Comparison of ENCODE assay signal across 8 cellular contexts in the genomic region with DNA sequence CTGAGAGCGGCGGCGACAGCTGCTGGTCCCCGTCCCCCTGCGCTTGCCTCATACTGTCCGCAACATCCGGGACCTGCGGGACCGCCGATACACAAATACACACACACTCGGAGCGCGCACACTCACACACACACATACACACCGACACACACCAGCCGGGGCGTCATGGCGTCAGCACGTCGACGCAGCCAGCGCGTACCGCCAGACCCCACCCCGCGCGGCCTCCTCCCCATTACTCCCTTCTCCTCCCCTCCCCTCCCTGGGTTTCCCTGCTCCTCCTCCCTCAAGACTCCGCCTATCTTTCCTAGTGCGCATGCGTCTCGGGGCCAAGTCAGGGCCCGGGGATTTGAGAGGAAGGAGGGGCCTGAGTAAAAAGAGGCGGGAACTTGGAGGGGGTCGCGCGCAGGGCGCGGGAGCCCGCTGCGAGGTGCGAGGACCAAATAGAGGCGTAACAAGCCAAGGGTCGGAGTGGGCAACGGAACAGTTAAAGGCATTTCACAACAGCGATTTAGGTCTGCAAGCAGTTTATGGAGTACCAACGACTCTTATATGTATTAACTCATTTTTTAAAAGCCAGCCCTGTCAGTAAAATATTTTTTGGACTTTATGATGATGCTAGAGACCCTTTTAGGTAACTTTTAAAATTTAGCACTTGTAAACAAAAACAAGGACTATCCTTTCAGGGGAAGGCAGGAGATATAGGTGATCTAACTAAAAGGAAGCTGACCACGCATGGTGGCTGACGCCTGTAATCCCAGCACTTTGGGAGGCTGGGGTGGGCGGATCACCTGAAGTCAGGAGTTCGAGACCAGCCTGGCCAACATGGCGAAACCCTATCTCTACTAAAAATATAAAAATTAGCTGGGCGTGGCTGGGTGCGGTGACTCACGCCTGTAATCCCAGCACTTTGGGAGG. TPM values are rescaled to one million over a fixed set of nuclear protein-coding genes. Genes with fewer than 3 reads are reported as not detected.
DNase-seq lines count a peak whose midpoint lies in the region; ATAC-seq and TF ChIP-seq lines count a peak whose summit lies in the region.

A gene (minus strand): TSS at position 165 of the 915 bp plus-strand sequence. CDS start 55,287 bp downstream, outside the sequence.

- H3K4ac ChIP-seq in IMR-90 (ENCODE audit: low read depth, low read length), result peak within 1 kb of the TSS; percentile 91

- TF ChIP-seq CTCF in IMR-90 (conservative IDR thresholded peaks at IDR 0.05; ENCODE audit: low read depth, low read length), result no peak

- peak within 1 kb of the TSS; percentile 77 for H4K5ac ChIP-seq in IMR-90 (ENCODE audit: low read depth, low read length)

- CTCF ChIA-PET in IMR-90 (lab: Yijun Ruan, JAX), result no interaction called here

- intact Hi-C loops in IMR-90 (cut with micrococcal nuclease), result loop anchor here (5.0 kb wide), 2 partner anchors 51 to 106 kb away; no protein-coding TSS in a partner anchor

- peak within 1 kb of the TSS; percentile 17; the same call in 1 of the 3 replicates for H2BK15ac ChIP-seq in IMR-90 (ENCODE audit: low read depth, low read length)

- H3K36me3 ChIP-seq in IMR-90 (ENCODE audit: control insufficient read depth, insufficient read depth, low read length), result no peaks in the 10 kb centered on the region

- peak within 1 kb of the TSS; percentile 82 for H3K14ac ChIP-seq in IMR-90 (replicated peaks; ENCODE audit: low read depth, low read length)

- H4K8ac ChIP-seq in IMR-90 (ENCODE audit: low read depth in 2 of 2, low read length in 2 of 2), result peak within 1 kb of the TSS; percentile 74 to 99

- 0 out of 2 replicates have a peak, but pooled peaks cover 2% of the 10 kb centered on the region for H3K9me1 ChIP-seq in IMR-90 (ENCODE audit: insufficient read depth, low read length)

- peak within 1 kb of the TSS; percentile 73 for H3K18ac ChIP-seq in IMR-90 (ENCODE audit: low read depth, low read length)

- H3K9ac ChIP-seq in IMR-90 (ENCODE audit: low read depth, low read length), result peak within 1 kb of the TSS; percentile 92

- no peak for TF ChIP-seq RAD21 in IMR-90 (IDR thresholded peaks at IDR 0.05; ENCODE audit: low read length)

- peak within 1 kb of the TSS; percentile 78 for H2AK5ac ChIP-seq in IMR-90 (ENCODE audit: low read depth, low read length)

- H3K27me3 ChIP-seq in IMR-90 (ENCODE audit: control insufficient read depth, insufficient read depth, low read length) (peaks cover 7% of the 10 kb centered on the region), mononuclear cell (ENCODE audit: insufficient read depth, low read length) (no peaks in the 10 kb centered on the region)

- H3K4me3 ChIP-seq in IMR-90 (ENCODE audit: insufficient read depth, low read depth, low read length) (peak within 1 kb of the TSS; percentile 69), mononuclear cell (ENCODE audit: low read length) (peak within 1 kb of the TSS; percentile 53)

- dilution Hi-C loops in IMR-90 (cut with HindIII; ENCODE audit: low sequenced_read_pairs, unreplicated experiment), result no loop called here

- BruUV-seq in IMR-90 (replicated peaks; lab: Mats Ljungman, UMichigan), result no TSS peak

- 0% methylated on average over 12 of the region's 53 CpGs; no CpG with 5 or more reads in 1 of the 2 experiments for WGBS in IMR-90 (ENCODE audit: extremely low coverage in 2 of 2, insufficient read length in 1 of 2), 2 experiments

- H2AK9ac ChIP-seq in IMR-90 (replicated peaks; ENCODE audit: low read depth, low read length, poor library complexity), result peak within 1 kb of the TSS; percentile 75

- peak within 1 kb of the TSS; percentile 75 for H3K23ac ChIP-seq in IMR-90 (ENCODE audit: low read depth, low read length)

- H4K91ac ChIP-seq in IMR-90 (ENCODE audit: insufficient read depth, low read depth, low read length), result peak within 1 kb of the TSS; percentile 68

- in situ Hi-C loops in IMR-90 (cut with MboI; ENCODE audit: low sequenced_read_pairs), result no loop called here

- H3K9me3 ChIP-seq in IMR-90 (ENCODE audit: control insufficient read depth, insufficient read depth, low read length), result no peaks in the 10 kb centered on the region
- H3K9me3 ChIP-seq in mononuclear cell (ENCODE audit: low read depth, low read length), result no peaks in the 10 kb centered on the region

- peak within 1 kb of the TSS; percentile 95 for H2AFZ ChIP-seq in IMR-90 (replicated peaks; ENCODE audit: low read length, poor library complexity)

- no peak within 1 kb of the TSS for H2BK20ac ChIP-seq in IMR-90 (ENCODE audit: low read depth, low read length)

- POLR2A ChIA-PET in IMR-90 (lab: Charles Lee; ENCODE audit: unreplicated experiment), result interaction anchor here (1.0 kb wide), 1 partner anchor 117 kb away, joined by 5 read pairs; no protein-coding TSS in a partner anchor

- peak within 1 kb of the TSS; percentile 84 for H2BK5ac ChIP-seq in IMR-90 (ENCODE audit: low read depth, low read length, poor library complexity, severe bottlenecking)

- H3K4me1 ChIP-seq in IMR-90 (ENCODE audit: control insufficient read depth, insufficient read depth, low read length) (peaks cover 4% of the 10 kb centered on the region; the same call in 1 of the 2 replicates), mononuclear cell (ENCODE audit: insufficient read depth, low read length) (peaks cover 46% of the 10 kb centered on the region)

- H3K79me1 ChIP-seq in IMR-90 (ENCODE audit: low read depth in 1 of 2, low read length in 2 of 2), result peaks cover 15 to 27% of the 10 kb centered on the region in 2 experiments

- peak; percentile 64 for ATAC-seq in GM21526 (IDR thresholded peaks at IDR 0.05; ENCODE audit: low FRiP score, unreplicated experiment)
- ATAC-seq in IMR-90 (ENCODE audit: low read depth), result peak; percentile 99

- H3K56ac ChIP-seq in IMR-90 (ENCODE audit: extremely low read depth, insufficient read depth, low read length), result peak within 1 kb of the TSS; percentile 49

- peak within 1 kb of the TSS; percentile 86 for H3K27ac ChIP-seq in IMR-90 (ENCODE audit: insufficient read depth, low read length)

- TF ChIP-seq POLR2A in IMR-90 (IDR thresholded peaks at IDR 0.05; ENCODE audit: low read depth, low read length), result peak; percentile 32; the same call in 1 of the 2 replicates

- DNase-seq in D341Med (ENCODE audit: low spot score) (peak; percentile 99), IMR-90 (peak; percentile 100), OCI-M1 (lab: John Stamatoyannopoulos, UW) (peak; percentile 99), activated T-cell treated with anti-CD3 and anti-CD28 coated beads for 24 hours (ENCODE audit: low read depth) (peak; percentile 97), epidermal melanocyte (ENCODE audit: insufficient read length, low spot score) (peak; percentile 90)
- peak; percentile 96 to 99 for DNase-seq in stimulated activated CD8-positive, alpha-beta memory T cell treated with anti-CD3 and anti-CD28 coated beads, Interleukin-4, amount 100 ng/mL, for 1 hour (ENCODE audit: low read depth in 2 of 2, low spot score in 1 of 2)

- H4K20me1 ChIP-seq in IMR-90 (ENCODE audit: insufficient read depth, low read length), result peaks cover 24% of the 10 kb centered on the region; the same call in 1 of the 2 replicates

- peak within 1 kb of the TSS; percentile 64 for H2BK120ac ChIP-seq in IMR-90 (ENCODE audit: low read depth, low read length)

- peak within 1 kb of the TSS; percentile 99 for H3K4me2 ChIP-seq in IMR-90 (ENCODE audit: low read depth, low read length)

TF ChIP-seq in IMR-90, 13 proteins besides CTCF, POLR2A, EP300 and RAD21:
- TF ChIP-seq CHD1 (IDR thresholded peaks at IDR 0.05; ENCODE audit: low read depth, low read length) (no peak), CEBPB (IDR thresholded peaks at IDR 0.05; ENCODE audit: low read depth, low read length) (peak; percentile 86), NFE2L2 (IDR thresholded peaks at IDR 0.05; ENCODE audit: low read depth, low read length) (no peak), BHLHE40 (IDR thresholded peaks at IDR 0.05; ENCODE audit: low read depth, low read length) (peak; percentile 53), SMC3 (IDR thresholded peaks at IDR 0.05; ENCODE audit: low read depth, low read length) (no peak), MAFK (IDR thresholded peaks at IDR 0.05; ENCODE audit: low read depth, low read length) (no peak), RFX5 (IDR thresholded peaks at IDR 0.05; ENCODE audit: low read depth, low read length) (no peak), MAZ (IDR thresholded peaks at IDR 0.05; ENCODE audit: borderline replicate concordance, low read depth, low read length) (peak; percentile 99), RCOR1 (IDR thresholded peaks at IDR 0.05; ENCODE audit: insufficient replicate concordance, low read length) (no peak), FOS (IDR thresholded peaks at IDR 0.05; ENCODE audit: low read depth, low read length) (peak; percentile 37; the same call in 1 of the 2 replicates), MXI1 (IDR thresholded peaks at IDR 0.05; ENCODE audit: borderline replicate concordance, low read depth, low read length) (no peak)
- TF ChIP-seq, protein P1, sequence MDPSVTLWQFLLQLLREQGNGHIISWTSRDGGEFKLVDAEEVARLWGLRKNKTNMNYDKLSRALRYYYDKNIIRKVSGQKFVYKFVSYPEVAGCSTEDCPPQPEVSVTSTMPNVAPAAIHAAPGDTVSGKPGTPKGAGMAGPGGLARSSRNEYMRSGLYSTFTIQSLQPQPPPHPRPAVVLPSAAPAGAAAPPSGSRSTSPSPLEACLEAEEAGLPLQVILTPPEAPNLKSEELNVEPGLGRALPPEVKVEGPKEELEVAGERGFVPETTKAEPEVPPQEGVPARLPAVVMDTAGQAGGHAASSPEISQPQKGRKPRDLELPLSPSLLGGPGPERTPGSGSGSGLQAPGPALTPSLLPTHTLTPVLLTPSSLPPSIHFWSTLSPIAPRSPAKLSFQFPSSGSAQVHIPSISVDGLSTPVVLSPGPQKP (IDR thresholded peaks at IDR 0.05; ENCODE audit: borderline replicate concordance, low read depth, low read length), result no peak
- TF ChIP-seq, protein P2, sequence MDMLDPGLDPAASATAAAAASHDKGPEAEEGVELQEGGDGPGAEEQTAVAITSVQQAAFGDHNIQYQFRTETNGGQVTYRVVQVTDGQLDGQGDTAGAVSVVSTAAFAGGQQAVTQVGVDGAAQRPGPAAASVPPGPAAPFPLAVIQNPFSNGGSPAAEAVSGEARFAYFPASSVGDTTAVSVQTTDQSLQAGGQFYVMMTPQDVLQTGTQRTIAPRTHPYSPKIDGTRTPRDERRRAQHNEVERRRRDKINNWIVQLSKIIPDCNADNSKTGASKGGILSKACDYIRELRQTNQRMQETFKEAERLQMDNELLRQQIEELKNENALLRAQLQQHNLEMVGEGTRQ (IDR thresholded peaks at IDR 0.05; ENCODE audit: low read depth, low read length), result no peak

RNA-seq across cellular contexts. Expression of the gene that starts here (rescaled TPM):
- 47.5 and 56.9 TPM in 2 replicates for total RNA-seq in IMR-90 (2012; rRNA removed)
- 24.9 and 32.0 TPM in 2 replicates for polyA plus RNA-seq in IMR-90 (2012; rRNA removed)
- 16.5 and 26.0 TPM in 2 replicates for polyA plus RNA-seq in IMR-90 (2012; cell fraction: cytosol; rRNA removed)
- 30.3 and 35.4 TPM in 2 replicates for polyA plus RNA-seq in IMR-90 (2012; cell fraction: nucleus; rRNA removed; ENCODE audit: low replicate concordance)
- 27.4 TPM for total RNA-seq in mononuclear cell

Comparison
In these comparisons a context has a peak if more than half of its experiments do, and no peak if none do; other contexts are left out.
1. Peak in every context shown above with its lines: DNase-seq, ATAC-seq, H3K4me3 ChIP-seq and H3K27ac ChIP-seq.